In the genomic region with DNA sequence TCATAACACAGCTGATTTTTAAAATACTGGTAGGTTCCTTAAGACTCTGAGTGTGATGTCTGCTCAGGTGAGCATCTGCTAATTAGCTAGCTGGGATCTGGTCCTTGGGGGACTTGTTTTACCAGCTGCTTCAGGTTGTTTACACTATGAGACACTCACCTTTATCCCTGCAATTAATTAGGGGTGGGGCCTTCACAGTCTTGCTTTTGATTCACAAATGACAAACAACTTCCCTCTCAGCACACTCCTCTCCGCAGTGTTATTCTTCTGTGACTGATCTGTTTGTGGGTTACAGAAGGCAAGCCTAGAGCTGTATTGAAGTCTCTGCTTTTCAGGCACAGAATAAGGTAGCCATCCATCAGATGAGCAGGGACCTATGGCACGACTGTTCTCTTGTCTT, we compare ENCODE assay signal across 29 cellular contexts.
A peak's percentile ranks its signal among the peaks of the same experiment; 100 is the strongest.
DNase-seq lines count a peak whose midpoint lies in the region; ATAC-seq, FAIRE-seq and TF ChIP-seq lines count a peak whose summit lies in the region.
"Had no signal": no experiment of that assay in that cellular context is flagged by ENCODE, and none has a peak within 500 bp of the region (broad histone marks: within the 10 kb centered on the region; RNA-seq: fewer than 3 reads in every experiment).

No MANE protein-coding gene starts in this region.

- no peak for ATAC-seq in CD8-positive, alpha-beta T cell
- ATAC-seq: A549, pancreas had no signal

- intact Hi-C loops in PC-9 (cut with micrococcal nuclease; ENCODE audit: unreplicated experiment) (no loop called here), kidney (cut with DNase I) (no loop called here), esophagus squamous epithelium (cut with DNase I) (no loop called here)
- intact Hi-C loops in CD8-positive, alpha-beta T cell (cut with DNase I, micrococcal nuclease): no loop called here

- H3K4me1 Mint-ChIP-seq in CD8-positive, alpha-beta T cell (ENCODE audit: low read depth): no peaks in the 10 kb centered on the region
- H3K4me1 Mint-ChIP-seq: activated naive CD8-positive, alpha-beta T cell treated with anti-CD3 and anti-CD28 coated beads, Interleukin-2, amount 10 ng/mL, durations not matched to agents 7 days and 5 days; B cell had no signal

- H2AFZ ChIP-seq in PC-9: no peak overlapping the region
- H2AFZ ChIP-seq in osteoblast (ENCODE audit: low read length): no peak overlapping the region
- H2AFZ ChIP-seq: hepatocyte had no signal

- POLR2A ChIA-PET in PC-9 (lab: Charles Lee; ENCODE audit: unreplicated experiment): no interaction called here
- POLR2A ChIA-PET in CD8-positive, alpha-beta T cell (lab: Charles Lee): no interaction called here

- H3K4me3 Mint-ChIP-seq in CD8-positive, alpha-beta T cell: no peak overlapping the region
- H3K4me3 Mint-ChIP-seq: activated naive CD8-positive, alpha-beta T cell treated with anti-CD3 and anti-CD28 coated beads, Interleukin-2, amount 10 ng/mL, durations not matched to agents 7 days and 5 days; B cell; IgD-negative memory B cell; nephron; T-helper 2 cell treated with Interferon-gamma antibody and Interleukin-4, amounts not matched to agents 5 μg/mL and 100 μg/mL, for 36 hours had no signal

- no peaks in the 10 kb centered on the region for H4K20me1 ChIP-seq in PC-9 (ENCODE audit: insufficient read depth)
- no peaks in the 10 kb centered on the region for H4K20me1 ChIP-seq in osteoblast (ENCODE audit: insufficient read depth, low read length)

- WGBS in esophagus squamous epithelium, 2 donors: 16 to 38% methylated on average over 2 of the region's 2 CpGs

- H3K9me3 Mint-ChIP-seq in CD8-positive, alpha-beta T cell: no peaks in the 10 kb centered on the region
- H3K9me3 Mint-ChIP-seq: activated naive CD8-positive, alpha-beta T cell treated with anti-CD3 and anti-CD28 coated beads, Interleukin-2, amount 10 ng/mL, durations not matched to agents 7 days and 5 days; activated T-helper 2 cell treated with anti-CD3 and anti-CD28 coated beads, Interferon-gamma antibody, Interleukin-2, Interleukin-4, amounts not matched to agents 10 μg/mL and 5 μg/mL and 100 μg/mL, durations not matched to agents 14 hours and 24 hours and 36 hours; IgD-negative memory B cell; nephron; T-helper 2 cell treated with Interferon-gamma antibody and Interleukin-4, amounts not matched to agents 5 μg/mL and 100 μg/mL, for 36 hours had no signal

- TF ChIP-seq CTCF in PC-9 (conservative IDR thresholded peaks at IDR 0.05) (no peak), kidney (IDR thresholded peaks at IDR 0.05; ENCODE audit: borderline replicate concordance, extremely low read depth, insufficient read depth) (no peak), osteoblast (IDR thresholded peaks at IDR 0.05; ENCODE audit: extremely low read depth, low read depth, low read length) (no peak), esophagus squamous epithelium (IDR thresholded peaks at IDR 0.05) (no peak)
- TF ChIP-seq CTCF in CD8-positive, alpha-beta T cell (IDR thresholded peaks at IDR 0.05): no peak

- no peaks in the 10 kb centered on the region for H3K36me3 ChIP-seq in PC-9 (ENCODE audit: low read depth)
- no peaks in the 10 kb centered on the region for H3K36me3 ChIP-seq in kidney (ENCODE audit: control insufficient read depth in 1 of 2, insufficient read depth in 2 of 2, low read length in 2 of 2)
- H3K36me3 ChIP-seq in CD8-positive, alpha-beta T cell (ENCODE audit: insufficient read depth, low read length): no peaks in the 10 kb centered on the region
- H3K36me3 ChIP-seq in osteoblast (ENCODE audit: insufficient read depth, low read length): no peaks in the 10 kb centered on the region
- no peaks in the 10 kb centered on the region for H3K36me3 ChIP-seq in esophagus squamous epithelium
- H3K36me3 ChIP-seq: HAP-1, MG63, pancreas, right atrium auricular region, transverse colon, WERI-Rb-1 had no signal

- H3K4me3 ChIP-seq in PC-9 (no peak overlapping the region), kidney (ENCODE audit: low read length in 2 of 2) (no peak overlapping the region), osteoblast (ENCODE audit: insufficient read depth, low read length) (no peak overlapping the region), esophagus squamous epithelium (no peak overlapping the region)
- H3K4me3 ChIP-seq in CD8-positive, alpha-beta T cell (ENCODE audit: low read depth, low read length): no peak overlapping the region
- H3K4me3 ChIP-seq: A549, HAP-1, hepatocyte, MG63, pancreas, right atrium auricular region, transverse colon had no signal

- H3K4me2 ChIP-seq in PC-9: peak overlapping the region; percentile 49
- no peak overlapping the region for H3K4me2 ChIP-seq in osteoblast (ENCODE audit: insufficient read depth, low read length)
- H3K4me2 ChIP-seq: A549, hepatocyte had no signal

- peaks cover 25% of the 10 kb centered on the region for H3K4me1 ChIP-seq in PC-9 (replicated peaks; ENCODE audit: insufficient read depth)
- peaks cover 0 to 3% of the 10 kb centered on the region in 2 donors for H3K4me1 ChIP-seq in kidney (ENCODE audit: control insufficient read depth in 1 of 2, insufficient read depth in 1 of 2, low read depth in 1 of 2, low read length in 2 of 2)
- H3K4me1 ChIP-seq in CD8-positive, alpha-beta T cell (ENCODE audit: insufficient read depth, low read length): no peaks in the 10 kb centered on the region
- H3K4me1 ChIP-seq in osteoblast (ENCODE audit: insufficient read depth, low read length): peaks cover 2% of the 10 kb centered on the region
- H3K4me1 ChIP-seq in esophagus squamous epithelium: peaks cover 8 to 37% (median 9%) of the 10 kb centered on the region in 3 donors
- H3K4me1 ChIP-seq: Caco-2, HAP-1, pancreas, right atrium auricular region, transverse colon had no signal

- no peaks in the 10 kb centered on the region for H3K36me3 Mint-ChIP-seq in CD8-positive, alpha-beta T cell
- H3K36me3 Mint-ChIP-seq: activated naive CD8-positive, alpha-beta T cell treated with anti-CD3 and anti-CD28 coated beads, Interleukin-2, amount 10 ng/mL, durations not matched to agents 7 days and 5 days had no signal

- no peak overlapping the region for H3K27ac Mint-ChIP-seq in CD8-positive, alpha-beta T cell
- H3K27ac Mint-ChIP-seq: activated naive CD8-positive, alpha-beta T cell treated with anti-CD3 and anti-CD28 coated beads, Interleukin-2, amount 10 ng/mL, durations not matched to agents 7 days and 5 days; activated T-helper 2 cell treated with anti-CD3 and anti-CD28 coated beads, Interferon-gamma antibody, Interleukin-2, Interleukin-4, amounts not matched to agents 10 μg/mL and 5 μg/mL and 100 μg/mL, durations not matched to agents 14 hours and 24 hours and 36 hours; B cell; IgD-negative memory B cell; nephron; T-helper 2 cell treated with Interferon-gamma antibody and Interleukin-4, amounts not matched to agents 5 μg/mL and 100 μg/mL, for 36 hours had no signal

- H3K27me3 Mint-ChIP-seq in CD8-positive, alpha-beta T cell (ENCODE audit: low read depth): peaks cover 30% of the 10 kb centered on the region

- H3K27ac ChIP-seq in PC-9 (peak overlapping the region; percentile 22; the same call in 1 of the 2 replicates), kidney (ENCODE audit: low read depth in 2 of 2, low read length in 2 of 2) (no peak overlapping the region), osteoblast (ENCODE audit: low read depth, low read length) (no peak overlapping the region), esophagus squamous epithelium (peak overlapping the region in 2 of 4 donors; percentile 55 to 63)
- H3K27ac ChIP-seq in CD8-positive, alpha-beta T cell (ENCODE audit: low read depth, low read length): no peak overlapping the region
- H3K27ac ChIP-seq: A549, hepatocyte, pancreas, right atrium auricular region, transverse colon, WERI-Rb-1 had no signal

- H3K27me3 ChIP-seq in PC-9 (ENCODE audit: insufficient read depth, low read depth) (no peaks in the 10 kb centered on the region), osteoblast (ENCODE audit: insufficient read depth, low read length) (peaks cover 5% of the 10 kb centered on the region), esophagus squamous epithelium (peaks cover 0 to 12% (median 0%) of the 10 kb centered on the region in 4 donors)
- H3K27me3 ChIP-seq in CD8-positive, alpha-beta T cell (ENCODE audit: insufficient read depth, low read length): peaks cover 5% of the 10 kb centered on the region
- H3K27me3 ChIP-seq: MG63, pancreas, right atrium auricular region had no signal

- H3F3A ChIP-seq in PC-9 (ENCODE audit: insufficient read depth, low read depth): peaks cover 6% of the 10 kb centered on the region; the same call in 1 of the 2 replicates

- no peak overlapping the region for H3K9ac ChIP-seq in kidney (ENCODE audit: low read length in 2 of 2)

- H3K79me2 ChIP-seq in PC-9 (ENCODE audit: low read depth) (no peaks in the 10 kb centered on the region), osteoblast (ENCODE audit: insufficient read depth, low read length) (no peaks in the 10 kb centered on the region)
- H3K79me2 ChIP-seq: hepatocyte had no signal

- FAIRE-seq in kidney (lab: Jason Lieb, UNC): no peak
- FAIRE-seq: A549, pancreas had no signal

- H3K9me2 ChIP-seq in PC-9 (ENCODE audit: insufficient read depth): no peaks in the 10 kb centered on the region

- CTCF ChIA-PET in PC-9 (lab: Charles Lee): interaction anchor here (1.4 kb wide), 1 partner anchor 9 kb away, joined by 3 read pairs; no protein-coding TSS in a partner anchor
- CTCF ChIA-PET in CD8-positive, alpha-beta T cell (lab: Charles Lee): interaction anchor here (1.0 to 1.2 kb wide), 2 partner anchors 12 to 182 kb away, joined by 3 to 4 read pairs; no protein-coding TSS in a partner anchor

- no TSS peak for BruUV-seq in PC-9 (replicated peaks; lab: Mats Ljungman, UMichigan)

- TF ChIP-seq POLR2A in esophagus squamous epithelium (IDR thresholded peaks at IDR 0.05): no peak

- no peaks in the 10 kb centered on the region; the same call in 1 of the 2 replicates for H3K9me3 ChIP-seq in PC-9 (ENCODE audit: insufficient read depth, low read depth)
- no peaks in the 10 kb centered on the region for H3K9me3 ChIP-seq in kidney (ENCODE audit: control insufficient read depth in 1 of 2, low read length in 2 of 2)
- no peaks in the 10 kb centered on the region for H3K9me3 ChIP-seq in CD8-positive, alpha-beta T cell (ENCODE audit: low read length)
- no peaks in the 10 kb centered on the region for H3K9me3 ChIP-seq in osteoblast (ENCODE audit: low read depth, low read length)
- no peaks in the 10 kb centered on the region for H3K9me3 ChIP-seq in esophagus squamous epithelium
- H3K9me3 ChIP-seq: A549, Caco-2, HAP-1, MG63, pancreas, right atrium auricular region, transverse colon had no signal

- DNase-seq in COLO668 (lab: John Stamatoyannopoulos, UW; ENCODE audit: unreplicated experiment) (peak; percentile 45), NCI-H1105 (lab: John Stamatoyannopoulos, UW) (peak; percentile 68), NCI-H2171 (lab: John Stamatoyannopoulos, UW) (peak; percentile 36), PC-9 (peak in 1 of 2 experiments; percentile 93), kidney (no peak), osteoblast (ENCODE audit: insufficient read length, low spot score, missing footprints) (no peak), esophagus squamous epithelium (lab: John Stamatoyannopoulos, UW) (no peak)
- no peak for DNase-seq in CD8-positive, alpha-beta T cell
- DNase-seq: activated CD4-positive, alpha-beta T cell treated with anti-CD3 and anti-CD28 coated beads, Interleukin-2, amount 50 U/mL, for 4 hours; activated CD8-positive, alpha-beta memory T cell treated with anti-CD3 and anti-CD28 coated beads, Interleukin-2, amount 50 U/mL, for 4 hours; activated naive CD8-positive, alpha-beta T cell treated with anti-CD3 and anti-CD28 coated beads, Interleukin-2, amount 10 ng/mL, durations not matched to agents 7 days and 5 days; Caco-2; cerebellar nuclear complex; erythroblast; foreskin melanocyte; pancreas; stimulated activated CD8-positive, alpha-beta memory T cell treated with anti-CD3 and anti-CD28 coated beads, Interleukin-4, amount 100 ng/mL, for 48 hours; transverse colon; WERI-Rb-1 had no signal

Comparison
In these comparisons a context has a peak if more than half of its experiments do, and no peak if none do; other contexts are left out.
1. DNase-seq: peak in COLO668 (single experiment), NCI-H1105 (single experiment) and NCI-H2171 (single experiment); none in kidney (single experiment), CD8-positive, alpha-beta T cell (0 of 7), osteoblast (single experiment) and esophagus squamous epithelium (single experiment).